ENCODE assay signal across 18 cellular contexts in the genomic region with DNA sequence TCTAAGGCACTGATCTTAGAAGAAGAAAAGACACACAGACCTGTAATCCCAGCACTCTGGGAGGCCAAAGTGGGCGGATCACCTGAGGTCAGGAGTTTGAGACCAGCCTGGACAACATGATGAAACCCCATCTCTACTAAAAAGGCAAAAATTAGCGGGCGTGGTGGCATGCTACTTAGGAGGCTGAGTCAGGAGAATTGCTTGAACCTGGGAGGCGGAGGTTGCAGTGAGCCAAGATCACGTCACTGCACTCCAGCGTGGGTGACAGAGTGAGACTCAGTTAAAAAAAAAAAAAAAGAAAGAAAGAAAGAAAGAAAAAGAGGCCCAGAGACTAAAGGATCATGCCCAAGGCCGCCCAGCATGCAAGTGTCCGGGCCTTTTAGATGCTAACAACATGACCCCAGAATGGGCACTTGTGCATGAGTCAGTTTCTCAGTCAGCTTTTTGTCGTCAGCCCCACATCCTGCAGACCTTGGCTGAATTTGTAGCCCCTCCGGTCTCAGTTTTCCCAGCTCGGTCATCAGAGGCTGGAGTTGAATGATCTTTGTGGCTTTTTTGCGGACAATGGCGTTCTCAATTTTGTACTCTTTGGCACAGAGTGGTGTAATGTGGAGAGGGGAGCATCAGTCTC. TPM values are rescaled to one million over a fixed set of nuclear protein-coding genes. Genes with fewer than 3 reads are reported as not detected.
"Had no signal": no experiment of that assay in that cellular context is flagged by ENCODE, and none has a peak within 500 bp of the region (broad histone marks: within the 10 kb centered on the region; RNA-seq: fewer than 3 reads in every experiment).

No MANE protein-coding gene starts in this region.

- H3K9me3 ChIP-seq: left ventricle myocardium inferior, neutrophil, suprapubic skin, upper lobe of left lung had no signal

- H3K4me1 ChIP-seq: left ventricle myocardium inferior, suprapubic skin had no signal

- FAIRE-seq: kidney, small intestine had no signal

- H2AFZ ChIP-seq: hepatocyte had no signal

- H3K36me3 ChIP-seq: cardiac muscle cell, left ventricle myocardium inferior, neutrophil, suprapubic skin, upper lobe of left lung had no signal

- H3K79me2 ChIP-seq: hepatocyte had no signal

- DNase-seq: activated CD4-positive, CD25-positive, alpha-beta regulatory T cell treated with anti-CD3 and anti-CD28 coated beads, Interleukin-2, amount 50 U/mL, for 72 hours; activated naive CD4-positive, alpha-beta T cell treated with Interleukin-2 at 50 U/mL for 16 hours; anterior cingulate cortex; kidney; left ventricle myocardium inferior; naive thymus-derived CD8-positive, alpha-beta T cell; posterior cingulate gyrus; small intestine; stimulated activated naive CD8-positive, alpha-beta T cell treated with anti-CD3 and anti-CD28 coated beads, Interleukin-15, Interleukin-2, amounts not matched to agents 100 U/mL and 50 U/mL, for 24 hours; T-helper 1 cell; T1000; upper lobe of left lung had no signal

- ATAC-seq: activated T-helper 17 cell treated with anti-CD3 and anti-CD28 coated beads, Interleukin-2, amount 50 U/mL, for 72 hours; naive thymus-derived CD8-positive, alpha-beta T cell; stimulated activated naive CD8-positive, alpha-beta T cell treated with anti-CD3 and anti-CD28 coated beads, Interleukin-15, Interleukin-2, amounts not matched to agents 100 U/mL and 50 U/mL, for 24 hours had no signal

- H3K27ac ChIP-seq: cardiac muscle cell, hepatocyte, left ventricle myocardium inferior, neutrophil, suprapubic skin, upper lobe of left lung had no signal

- H3K4me3 ChIP-seq: cardiac muscle cell, hepatocyte, left ventricle myocardium inferior, suprapubic skin, upper lobe of left lung had no signal

- H3K4me2 ChIP-seq: hepatocyte had no signal

- H3K27me3 ChIP-seq: cardiac muscle cell, upper lobe of left lung had no signal

RNA-seq across cellular contexts. Expression of gene APCDD1L, which starts 30.5 kb away (rescaled TPM):
- total RNA-seq: activated T-helper 17 cell treated with anti-CD3 and anti-CD28 coated beads, Interleukin-2, amount 50 U/mL, for 72 hours; dermis microvascular lymphatic vessel endothelial cell; naive thymus-derived CD8-positive, alpha-beta T cell had no signal
- polyA plus RNA-seq: hepatocyte had no signal
